ENCODE assay signal across 8 cellular contexts in the genomic region with DNA sequence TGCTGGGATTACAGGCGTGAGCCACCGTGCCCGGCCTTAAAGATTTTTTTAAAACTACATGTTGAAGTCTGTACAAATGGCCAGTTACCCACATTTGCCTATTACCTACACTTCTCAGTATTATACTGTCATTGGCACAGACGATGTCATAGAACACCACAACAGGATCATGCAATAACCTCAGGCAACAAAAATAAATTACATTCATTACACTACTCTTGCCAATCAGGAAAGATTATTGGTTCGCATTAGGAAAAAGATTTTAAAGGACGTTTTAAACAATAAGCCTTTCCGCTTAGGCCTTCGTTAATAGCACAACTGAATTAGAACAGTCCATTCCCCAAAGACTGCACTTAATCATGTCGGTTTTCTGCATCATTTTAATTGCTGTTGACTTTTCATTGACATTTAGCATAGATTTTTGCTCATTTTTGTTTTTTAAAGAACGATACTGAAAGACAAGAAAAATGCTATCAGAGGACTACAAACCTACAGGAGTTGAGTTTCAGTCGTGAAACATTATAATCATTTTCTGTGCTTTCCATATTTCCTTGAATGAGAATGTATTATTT. TPM values are rescaled to one million over a fixed set of nuclear protein-coding genes. Genes with fewer than 3 reads are reported as not detected.
DNase-seq lines count a peak whose midpoint lies in the region; ATAC-seq and TF ChIP-seq lines count a peak whose summit lies in the region.

No MANE protein-coding gene starts in this region.

- H3K4me3 Mint-ChIP-seq in stimulated activated naive B cell treated with anti-CD40 and anti-IgM and Interleukin-4, amounts not matched to agents 10 μg/mL and 1 μg/mL and 100 μg/mL, for 72 hours, result peak overlapping the region; percentile 67 to 80

- peaks cover 8% of the 10 kb centered on the region; the same call in 1 of the 2 replicates for H4K20me1 ChIP-seq in SU-DHL-6 (ENCODE audit: low read depth, low read length)

- DNase-seq in NCI-H510A treated with DMSO at 0.1 percent for 48 hours (lab: John Stamatoyannopoulos, UW) (peak; percentile 15), NCI-H510A (lab: John Stamatoyannopoulos, UW) (no peak), foreskin keratinocyte (peak in 1 of 2 donors; percentile 31), D341Med (ENCODE audit: low spot score) (no peak), GM10248 (ENCODE audit: extremely low spot score) (no peak)
- no peak for DNase-seq in stimulated activated naive B cell treated with anti-CD40 and anti-IgM and Interleukin-4, amounts not matched to agents 10 μg/mL and 1 μg/mL and 100 μg/mL, for 72 hours
- no peak for DNase-seq in activated CD4-positive, alpha-beta T cell treated with anti-CD3 and anti-CD28 coated beads for 1 hour

- no peaks in the 10 kb centered on the region for H3K36me3 ChIP-seq in SU-DHL-6 (ENCODE audit: low read length)

- H3K9me3 ChIP-seq in SU-DHL-6 (ENCODE audit: insufficient read depth, low read length), result no peaks in the 10 kb centered on the region

- no peak for TF ChIP-seq CTCF in SU-DHL-6 (IDR thresholded peaks at IDR 0.05; ENCODE audit: insufficient read depth, low read length, poor library complexity, severe bottlenecking)
- TF ChIP-seq CTCF in foreskin keratinocyte (conservative IDR thresholded peaks at IDR 0.05), result no peak
- TF ChIP-seq CTCF in GM10248 (IDR thresholded peaks at IDR 0.05; ENCODE audit: control extremely low read depth, extremely low read depth, low read depth, missing control alignments), result no peak

- peaks cover 6 to 16% of the 10 kb centered on the region in 2 donors for H3K36me3 Mint-ChIP-seq in stimulated activated naive B cell treated with anti-CD40 and anti-IgM and Interleukin-4, amounts not matched to agents 10 μg/mL and 1 μg/mL and 100 μg/mL, for 72 hours

- H3K9me3 Mint-ChIP-seq in stimulated activated naive B cell treated with anti-CD40 and anti-IgM and Interleukin-4, amounts not matched to agents 10 μg/mL and 1 μg/mL and 100 μg/mL, for 72 hours, result no peaks in the 10 kb centered on the region

- peak overlapping the region; percentile 77 for H3K4me2 ChIP-seq in SU-DHL-6 (ENCODE audit: low read depth, low read length, poor library complexity, severe bottlenecking)

- H2AFZ ChIP-seq in SU-DHL-6 (ENCODE audit: low read depth, low read length, severe bottlenecking), result peak overlapping the region; percentile 99

- H3K27me3 Mint-ChIP-seq in stimulated activated naive B cell treated with anti-CD40 and anti-IgM and Interleukin-4, amounts not matched to agents 10 μg/mL and 1 μg/mL and 100 μg/mL, for 72 hours, result no peaks in the 10 kb centered on the region

- H3K27ac Mint-ChIP-seq in stimulated activated naive B cell treated with anti-CD40 and anti-IgM and Interleukin-4, amounts not matched to agents 10 μg/mL and 1 μg/mL and 100 μg/mL, for 72 hours, result peak overlapping the region; percentile 93

- no peaks in the 10 kb centered on the region for H3K9me2 ChIP-seq in SU-DHL-6 (replicated peaks; ENCODE audit: insufficient read depth, low read length)

- H3K27me3 ChIP-seq in SU-DHL-6 (ENCODE audit: low read length) (no peaks in the 10 kb centered on the region), foreskin keratinocyte (no peaks in the 10 kb centered on the region)

- peak overlapping the region; percentile 100 for H3K9ac ChIP-seq in SU-DHL-6 (ENCODE audit: low read length)

- H3K27ac ChIP-seq in SU-DHL-6 (ENCODE audit: low read depth, low read length) (peak overlapping the region; percentile 86; the same call in 1 of the 2 replicates), foreskin keratinocyte (peak overlapping the region; percentile 97)

- CTCF ChIA-PET in GM10248 (lab: Yijun Ruan, JAX), result no interaction called here

- H3F3A ChIP-seq in SU-DHL-6 (ENCODE audit: insufficient read depth), result no peaks in the 10 kb centered on the region; the same call in 1 of the 2 replicates

- peaks cover 6% of the 10 kb centered on the region for H3K4me1 ChIP-seq in foreskin keratinocyte

- no peak for ATAC-seq in foreskin keratinocyte
- ATAC-seq in stimulated activated naive B cell treated with anti-CD40 and anti-IgM and Interleukin-4, amounts not matched to agents 10 μg/mL and 1 μg/mL and 100 μg/mL, for 72 hours (replicated peaks), result no peak

- peaks cover 34 to 44% of the 10 kb centered on the region in 2 donors for H3K4me1 Mint-ChIP-seq in stimulated activated naive B cell treated with anti-CD40 and anti-IgM and Interleukin-4, amounts not matched to agents 10 μg/mL and 1 μg/mL and 100 μg/mL, for 72 hours

- POLR2A ChIA-PET in GM10248 (lab: Yijun Ruan, JAX), result no interaction called here

- H3K79me2 ChIP-seq in SU-DHL-6 (ENCODE audit: insufficient read depth, low read length), result peaks cover 41% of the 10 kb centered on the region

- H3K4me3 ChIP-seq in SU-DHL-6 (ENCODE audit: insufficient read depth, low read length, poor library complexity, severe bottlenecking), result peak overlapping the region; percentile 90

RNA-seq across cellular contexts. Expression of a gene that starts 0.9 kb away (rescaled TPM):
- 48.6 and 51.1 TPM in 2 replicates for total RNA-seq in foreskin keratinocyte
- polyA plus RNA-seq in foreskin keratinocyte, result 14.2 and 16.8 TPM in 2 replicates
